In the genomic region with DNA sequence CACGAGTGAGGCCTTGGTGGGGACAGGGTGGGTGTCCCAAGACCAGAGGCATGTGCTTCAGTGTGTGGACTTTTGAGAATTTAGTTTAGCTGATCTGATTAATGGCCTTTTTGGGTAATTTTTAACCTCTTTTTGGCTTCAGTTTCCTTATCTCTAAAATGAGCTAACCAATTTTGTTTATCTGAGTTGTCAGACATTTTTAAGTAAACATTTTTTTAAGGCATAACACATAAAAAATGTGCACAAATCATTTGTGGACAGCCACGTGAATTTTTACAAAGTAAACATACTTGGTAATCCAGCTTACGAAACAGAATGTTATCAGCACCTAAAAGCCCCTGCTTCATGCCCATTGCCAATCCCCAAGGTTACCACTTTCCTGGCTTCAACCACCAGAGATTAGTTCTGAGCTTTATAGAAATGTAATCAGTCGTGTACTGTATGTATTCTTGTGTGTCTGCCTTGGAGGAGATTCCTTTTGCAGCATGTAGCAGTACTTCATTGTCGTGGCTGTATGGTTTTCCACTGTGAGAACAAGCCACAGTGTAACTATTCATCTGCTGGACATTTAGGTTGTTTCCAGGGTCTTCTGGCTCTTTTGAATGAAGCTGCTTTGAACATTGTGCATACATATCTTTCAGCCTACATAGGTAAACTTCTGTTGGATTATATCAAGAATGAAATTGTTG, we compare ENCODE assay signal across 1 cellular context.
TF ChIP-seq lines count a peak whose summit lies in the region.

No MANE protein-coding gene starts in this region.

TF ChIP-seq in K562, 482 proteins besides CTCF, POLR2A, EP300 and RAD21 (continued from another document and continues in another):
- TF ChIP-seq TSHZ1 (CRISPR knock-in tag; IDR thresholded peaks at IDR 0.05): no peak
- TF ChIP-seq, protein P1, sequence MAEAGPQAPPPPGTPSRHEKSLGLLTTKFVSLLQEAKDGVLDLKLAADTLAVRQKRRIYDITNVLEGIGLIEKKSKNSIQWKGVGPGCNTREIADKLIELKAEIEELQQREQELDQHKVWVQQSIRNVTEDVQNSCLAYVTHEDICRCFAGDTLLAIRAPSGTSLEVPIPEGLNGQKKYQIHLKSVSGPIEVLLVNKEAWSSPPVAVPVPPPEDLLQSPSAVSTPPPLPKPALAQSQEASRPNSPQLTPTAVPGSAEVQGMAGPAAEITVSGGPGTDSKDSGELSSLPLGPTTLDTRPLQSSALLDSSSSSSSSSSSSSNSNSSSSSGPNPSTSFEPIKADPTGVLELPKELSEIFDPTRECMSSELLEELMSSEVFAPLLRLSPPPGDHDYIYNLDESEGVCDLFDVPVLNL (CRISPR knock-in tag; IDR thresholded peaks at IDR 0.05; ENCODE audit: low read depth): no peak
- no peak for TF ChIP-seq MCM3 (IDR thresholded peaks at IDR 0.05)
- no peak for TF ChIP-seq ZNF668 (CRISPR knock-in tag; IDR thresholded peaks at IDR 0.05)
- no peak for TF ChIP-seq PCBP2 (IDR thresholded peaks at IDR 0.05; ENCODE audit: low read depth, low read length, poor library complexity, severe bottlenecking)
- TF ChIP-seq, protein P2, sequence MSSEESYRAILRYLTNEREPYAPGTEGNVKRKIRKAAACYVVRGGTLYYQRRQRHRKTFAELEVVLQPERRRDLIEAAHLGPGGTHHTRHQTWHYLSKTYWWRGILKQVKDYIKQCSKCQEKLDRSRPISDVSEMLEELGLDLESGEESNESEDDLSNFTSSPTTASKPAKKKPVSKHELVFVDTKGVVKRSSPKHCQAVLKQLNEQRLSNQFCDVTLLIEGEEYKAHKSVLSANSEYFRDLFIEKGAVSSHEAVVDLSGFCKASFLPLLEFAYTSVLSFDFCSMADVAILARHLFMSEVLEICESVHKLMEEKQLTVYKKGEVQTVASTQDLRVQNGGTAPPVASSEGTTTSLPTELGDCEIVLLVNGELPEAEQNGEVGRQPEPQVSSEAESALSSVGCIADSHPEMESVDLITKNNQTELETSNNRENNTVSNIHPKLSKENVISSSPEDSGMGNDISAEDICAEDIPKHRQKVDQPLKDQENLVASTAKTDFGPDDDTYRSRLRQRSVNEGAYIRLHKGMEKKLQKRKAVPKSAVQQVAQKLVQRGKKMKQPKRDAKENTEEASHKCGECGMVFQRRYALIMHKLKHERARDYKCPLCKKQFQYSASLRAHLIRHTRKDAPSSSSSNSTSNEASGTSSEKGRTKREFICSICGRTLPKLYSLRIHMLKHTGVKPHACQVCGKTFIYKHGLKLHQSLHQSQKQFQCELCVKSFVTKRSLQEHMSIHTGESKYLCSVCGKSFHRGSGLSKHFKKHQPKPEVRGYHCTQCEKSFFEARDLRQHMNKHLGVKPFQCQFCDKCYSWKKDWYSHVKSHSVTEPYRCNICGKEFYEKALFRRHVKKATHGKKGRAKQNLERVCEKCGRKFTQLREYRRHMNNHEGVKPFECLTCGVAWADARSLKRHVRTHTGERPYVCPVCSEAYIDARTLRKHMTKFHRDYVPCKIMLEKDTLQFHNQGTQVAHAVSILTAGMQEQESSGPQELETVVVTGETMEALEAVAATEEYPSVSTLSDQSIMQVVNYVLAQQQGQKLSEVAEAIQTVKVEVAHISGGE (CRISPR knock-in tag; IDR thresholded peaks at IDR 0.05): no peak
- no peak for TF ChIP-seq ZNF140 (CRISPR knock-in tag; IDR thresholded peaks at IDR 0.05)
- no peak for TF ChIP-seq ZNF354B (CRISPR knock-in tag; IDR thresholded peaks at IDR 0.05)
- TF ChIP-seq, protein P3, sequence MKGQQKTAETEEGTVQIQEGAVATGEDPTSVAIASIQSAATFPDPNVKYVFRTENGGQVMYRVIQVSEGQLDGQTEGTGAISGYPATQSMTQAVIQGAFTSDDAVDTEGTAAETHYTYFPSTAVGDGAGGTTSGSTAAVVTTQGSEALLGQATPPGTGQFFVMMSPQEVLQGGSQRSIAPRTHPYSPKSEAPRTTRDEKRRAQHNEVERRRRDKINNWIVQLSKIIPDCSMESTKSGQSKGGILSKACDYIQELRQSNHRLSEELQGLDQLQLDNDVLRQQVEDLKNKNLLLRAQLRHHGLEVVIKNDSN (CRISPR knock-in tag; IDR thresholded peaks at IDR 0.05): no peak
- TF ChIP-seq, protein P4, sequence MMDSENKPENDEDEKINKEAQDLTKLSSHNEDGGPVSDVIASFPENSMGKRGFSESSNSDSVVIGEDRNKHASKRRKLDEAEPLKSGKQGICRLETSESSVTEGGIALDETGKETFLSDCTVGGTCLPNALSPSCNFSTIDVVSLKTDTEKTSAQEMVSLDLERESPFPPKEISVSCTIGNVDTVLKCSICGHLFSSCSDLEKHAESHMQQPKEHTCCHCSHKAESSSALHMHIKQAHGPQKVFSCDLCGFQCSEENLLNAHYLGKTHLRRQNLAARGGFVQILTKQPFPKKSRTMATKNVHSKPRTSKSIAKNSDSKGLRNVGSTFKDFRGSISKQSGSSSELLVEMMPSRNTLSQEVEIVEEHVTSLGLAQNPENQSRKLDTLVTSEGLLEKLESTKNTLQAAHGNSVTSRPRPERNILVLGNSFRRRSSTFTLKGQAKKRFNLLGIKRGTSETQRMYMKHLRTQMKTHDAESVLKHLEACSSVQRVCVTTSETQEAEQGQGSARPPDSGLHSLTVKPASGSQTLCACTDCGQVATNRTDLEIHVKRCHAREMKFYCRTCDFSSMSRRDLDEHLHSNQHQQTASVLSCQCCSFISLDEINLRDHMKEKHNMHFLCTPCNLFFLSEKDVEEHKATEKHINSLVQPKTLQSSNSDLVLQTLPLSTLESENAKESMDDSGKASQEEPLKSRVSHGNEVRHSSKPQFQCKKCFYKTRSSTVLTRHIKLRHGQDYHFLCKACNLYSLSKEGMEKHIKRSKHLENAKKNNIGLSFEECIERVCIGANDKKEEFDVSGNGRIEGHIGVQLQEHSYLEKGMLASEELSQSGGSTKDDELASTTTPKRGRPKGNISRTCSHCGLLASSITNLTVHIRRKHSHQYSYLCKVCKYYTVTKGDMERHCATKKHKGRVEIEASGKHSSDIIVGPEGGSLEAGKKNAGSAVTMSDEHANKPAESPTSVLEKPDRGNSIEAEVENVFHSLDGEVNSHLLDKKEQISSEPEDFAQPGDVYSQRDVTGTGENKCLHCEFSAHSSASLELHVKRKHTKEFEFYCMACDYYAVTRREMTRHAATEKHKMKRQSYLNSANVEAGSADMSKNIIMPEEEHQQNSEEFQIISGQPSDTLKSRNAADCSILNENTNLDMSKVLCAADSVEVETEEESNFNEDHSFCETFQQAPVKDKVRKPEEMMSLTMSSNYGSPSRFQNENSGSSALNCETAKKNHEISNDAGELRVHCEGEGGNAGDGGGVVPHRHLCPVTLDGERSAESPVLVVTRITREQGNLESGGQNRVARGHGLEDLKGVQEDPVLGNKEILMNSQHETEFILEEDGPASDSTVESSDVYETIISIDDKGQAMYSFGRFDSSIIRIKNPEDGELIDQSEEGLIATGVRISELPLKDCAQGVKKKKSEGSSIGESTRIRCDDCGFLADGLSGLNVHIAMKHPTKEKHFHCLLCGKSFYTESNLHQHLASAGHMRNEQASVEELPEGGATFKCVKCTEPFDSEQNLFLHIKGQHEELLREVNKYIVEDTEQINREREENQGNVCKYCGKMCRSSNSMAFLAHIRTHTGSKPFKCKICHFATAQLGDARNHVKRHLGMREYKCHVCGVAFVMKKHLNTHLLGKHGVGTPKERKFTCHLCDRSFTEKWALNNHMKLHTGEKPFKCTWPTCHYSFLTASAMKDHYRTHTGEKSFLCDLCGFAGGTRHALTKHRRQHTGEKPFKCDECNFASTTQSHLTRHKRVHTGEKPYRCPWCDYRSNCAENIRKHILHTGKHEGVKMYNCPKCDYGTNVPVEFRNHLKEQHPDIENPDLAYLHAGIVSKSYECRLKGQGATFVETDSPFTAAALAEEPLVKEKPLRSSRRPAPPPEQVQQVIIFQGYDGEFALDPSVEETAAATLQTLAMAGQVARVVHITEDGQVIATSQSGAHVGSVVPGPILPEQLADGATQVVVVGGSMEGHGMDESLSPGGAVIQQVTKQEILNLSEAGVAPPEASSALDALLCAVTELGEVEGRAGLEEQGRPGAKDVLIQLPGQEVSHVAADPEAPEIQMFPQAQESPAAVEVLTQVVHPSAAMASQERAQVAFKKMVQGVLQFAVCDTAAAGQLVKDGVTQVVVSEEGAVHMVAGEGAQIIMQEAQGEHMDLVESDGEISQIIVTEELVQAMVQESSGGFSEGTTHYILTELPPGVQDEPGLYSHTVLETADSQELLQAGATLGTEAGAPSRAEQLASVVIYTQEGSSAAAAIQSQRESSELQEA (IDR thresholded peaks at IDR 0.05; ENCODE audit: low read depth): no peak
- no peak for TF ChIP-seq ZNF431 (CRISPR knock-in tag; IDR thresholded peaks at IDR 0.05)
- TF ChIP-seq TEAD2 (tag; IDR thresholded peaks at IDR 0.05): no peak
- no peak for TF ChIP-seq COPS2 (conservative IDR thresholded peaks at IDR 0.05)
- TF ChIP-seq, protein P5, sequence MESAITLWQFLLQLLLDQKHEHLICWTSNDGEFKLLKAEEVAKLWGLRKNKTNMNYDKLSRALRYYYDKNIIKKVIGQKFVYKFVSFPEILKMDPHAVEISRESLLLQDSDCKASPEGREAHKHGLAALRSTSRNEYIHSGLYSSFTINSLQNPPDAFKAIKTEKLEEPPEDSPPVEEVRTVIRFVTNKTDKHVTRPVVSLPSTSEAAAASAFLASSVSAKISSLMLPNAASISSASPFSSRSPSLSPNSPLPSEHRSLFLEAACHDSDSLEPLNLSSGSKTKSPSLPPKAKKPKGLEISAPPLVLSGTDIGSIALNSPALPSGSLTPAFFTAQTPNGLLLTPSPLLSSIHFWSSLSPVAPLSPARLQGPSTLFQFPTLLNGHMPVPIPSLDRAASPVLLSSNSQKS (CRISPR knock-in tag; IDR thresholded peaks at IDR 0.05): no peak
- no peak for TF ChIP-seq RFX5 (IDR thresholded peaks at IDR 0.05; ENCODE audit: low read depth, low read length)
- TF ChIP-seq HDAC6 (IDR thresholded peaks at IDR 0.05; ENCODE audit: low read depth, low read length): no peak
- TF ChIP-seq ZNF764 (CRISPR knock-in tag; IDR thresholded peaks at IDR 0.05; ENCODE audit: low read depth): no peak
- TF ChIP-seq, protein P6, sequence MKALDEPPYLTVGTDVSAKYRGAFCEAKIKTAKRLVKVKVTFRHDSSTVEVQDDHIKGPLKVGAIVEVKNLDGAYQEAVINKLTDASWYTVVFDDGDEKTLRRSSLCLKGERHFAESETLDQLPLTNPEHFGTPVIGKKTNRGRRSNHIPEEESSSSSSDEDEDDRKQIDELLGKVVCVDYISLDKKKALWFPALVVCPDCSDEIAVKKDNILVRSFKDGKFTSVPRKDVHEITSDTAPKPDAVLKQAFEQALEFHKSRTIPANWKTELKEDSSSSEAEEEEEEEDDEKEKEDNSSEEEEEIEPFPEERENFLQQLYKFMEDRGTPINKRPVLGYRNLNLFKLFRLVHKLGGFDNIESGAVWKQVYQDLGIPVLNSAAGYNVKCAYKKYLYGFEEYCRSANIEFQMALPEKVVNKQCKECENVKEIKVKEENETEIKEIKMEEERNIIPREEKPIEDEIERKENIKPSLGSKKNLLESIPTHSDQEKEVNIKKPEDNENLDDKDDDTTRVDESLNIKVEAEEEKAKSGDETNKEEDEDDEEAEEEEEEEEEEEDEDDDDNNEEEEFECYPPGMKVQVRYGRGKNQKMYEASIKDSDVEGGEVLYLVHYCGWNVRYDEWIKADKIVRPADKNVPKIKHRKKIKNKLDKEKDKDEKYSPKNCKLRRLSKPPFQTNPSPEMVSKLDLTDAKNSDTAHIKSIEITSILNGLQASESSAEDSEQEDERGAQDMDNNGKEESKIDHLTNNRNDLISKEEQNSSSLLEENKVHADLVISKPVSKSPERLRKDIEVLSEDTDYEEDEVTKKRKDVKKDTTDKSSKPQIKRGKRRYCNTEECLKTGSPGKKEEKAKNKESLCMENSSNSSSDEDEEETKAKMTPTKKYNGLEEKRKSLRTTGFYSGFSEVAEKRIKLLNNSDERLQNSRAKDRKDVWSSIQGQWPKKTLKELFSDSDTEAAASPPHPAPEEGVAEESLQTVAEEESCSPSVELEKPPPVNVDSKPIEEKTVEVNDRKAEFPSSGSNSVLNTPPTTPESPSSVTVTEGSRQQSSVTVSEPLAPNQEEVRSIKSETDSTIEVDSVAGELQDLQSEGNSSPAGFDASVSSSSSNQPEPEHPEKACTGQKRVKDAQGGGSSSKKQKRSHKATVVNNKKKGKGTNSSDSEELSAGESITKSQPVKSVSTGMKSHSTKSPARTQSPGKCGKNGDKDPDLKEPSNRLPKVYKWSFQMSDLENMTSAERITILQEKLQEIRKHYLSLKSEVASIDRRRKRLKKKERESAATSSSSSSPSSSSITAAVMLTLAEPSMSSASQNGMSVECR (CRISPR knock-in tag; IDR thresholded peaks at IDR 0.05): no peak
- peak; percentile 88; the same call in 1 of the 2 replicates for TF ChIP-seq SMARCE1 (IDR thresholded peaks at IDR 0.05)
- TF ChIP-seq ZNF143 (CRISPR knock-in tag; IDR thresholded peaks at IDR 0.05): no peak
- TF ChIP-seq MIER1 (IDR thresholded peaks at IDR 0.05; ENCODE audit: low read depth): no peak
- no peak for TF ChIP-seq ZNF76 (CRISPR knock-in tag; IDR thresholded peaks at IDR 0.05; ENCODE audit: borderline replicate concordance)
